ENCODE assay signal across 10 cellular contexts in the genomic region with DNA sequence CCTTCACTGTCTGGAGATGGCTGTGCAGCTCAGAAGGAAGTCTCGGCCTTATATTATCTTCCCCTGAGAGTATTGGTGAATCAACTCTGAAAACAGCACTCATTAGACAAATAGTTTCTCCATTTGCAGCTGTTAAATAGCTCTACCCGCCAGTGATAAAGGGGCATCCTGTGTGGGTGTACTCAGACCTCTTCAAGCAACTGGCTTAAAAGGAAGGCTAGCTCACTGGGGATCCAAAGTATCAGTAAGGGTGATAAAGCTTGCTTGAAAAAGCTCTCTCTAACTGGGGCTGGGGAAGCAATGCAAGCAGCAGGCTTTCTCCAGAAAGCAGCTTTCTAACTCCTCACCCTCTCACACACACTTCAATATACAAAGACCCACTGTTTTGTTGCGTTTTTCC.
A peak's percentile ranks its signal among the peaks of the same experiment; 100 is the strongest.
DNase-seq lines count a peak whose midpoint lies in the region; ATAC-seq lines count a peak whose summit lies in the region.
"Had no signal": no experiment of that assay in that cellular context is flagged by ENCODE, and none has a peak within 500 bp of the region (broad histone marks: within the 10 kb centered on the region; RNA-seq: fewer than 3 reads in every experiment).

No MANE protein-coding gene starts in this region.

- H3K27me3 Mint-ChIP-seq in activated T-cell treated with anti-CD3 and anti-CD28 coated beads, Interleukin-2, amount 50 U/mL, for 4 hours (ENCODE audit: low read depth) = no peaks in the 10 kb centered on the region
- no peaks in the 10 kb centered on the region for H3K27me3 Mint-ChIP-seq in T-helper 2 cell treated with Interferon-gamma antibody and Interleukin-4, amounts not matched to agents 5 μg/mL and 100 μg/mL, for 36 hours (ENCODE audit: low read depth)
- H3K27me3 Mint-ChIP-seq in stimulated activated memory B cell treated with anti-CD40 and anti-IgM and Interleukin-4, amounts not matched to agents 10 μg/mL and 1 μg/mL and 100 μg/mL, for 72 hours = no peaks in the 10 kb centered on the region

- no peak for ATAC-seq in activated T-cell treated with anti-CD3 and anti-CD28 coated beads, Interleukin-2, amount 50 U/mL, for 4 hours
- peak; percentile 40 for ATAC-seq in HG02840 (IDR thresholded peaks at IDR 0.05; ENCODE audit: low FRiP score, unreplicated experiment)
- ATAC-seq in stimulated activated memory B cell treated with anti-CD40 and anti-IgM and Interleukin-4, amounts not matched to agents 10 μg/mL and 1 μg/mL and 100 μg/mL, for 72 hours = peak; percentile 8

- H3K4me1 Mint-ChIP-seq in activated T-cell treated with anti-CD3 and anti-CD28 coated beads, Interleukin-2, amount 50 U/mL, for 4 hours (ENCODE audit: low read depth) = peaks cover 61% of the 10 kb centered on the region
- peaks cover 48% of the 10 kb centered on the region for H3K4me1 Mint-ChIP-seq in T-helper 2 cell treated with Interferon-gamma antibody and Interleukin-4, amounts not matched to agents 5 μg/mL and 100 μg/mL, for 36 hours (ENCODE audit: low read depth)
- peaks cover 55% of the 10 kb centered on the region for H3K4me1 Mint-ChIP-seq in stimulated activated memory B cell treated with anti-CD40 and anti-IgM and Interleukin-4, amounts not matched to agents 10 μg/mL and 1 μg/mL and 100 μg/mL, for 72 hours

- peak overlapping the region; percentile 86 for H3K4me3 Mint-ChIP-seq in activated T-cell treated with anti-CD3 and anti-CD28 coated beads, Interleukin-2, amount 50 U/mL, for 4 hours
- H3K4me3 Mint-ChIP-seq in T-helper 2 cell treated with Interferon-gamma antibody and Interleukin-4, amounts not matched to agents 5 μg/mL and 100 μg/mL, for 36 hours = peak overlapping the region; percentile 90
- H3K4me3 Mint-ChIP-seq in stimulated activated memory B cell treated with anti-CD40 and anti-IgM and Interleukin-4, amounts not matched to agents 10 μg/mL and 1 μg/mL and 100 μg/mL, for 72 hours = peak overlapping the region; percentile 30
- H3K4me3 Mint-ChIP-seq: HFFc6 had no signal

- H3K27ac Mint-ChIP-seq in T-helper 2 cell treated with Interferon-gamma antibody and Interleukin-4, amounts not matched to agents 5 μg/mL and 100 μg/mL, for 36 hours = peak overlapping the region; percentile 94
- peak overlapping the region; percentile 90 for H3K27ac Mint-ChIP-seq in stimulated activated memory B cell treated with anti-CD40 and anti-IgM and Interleukin-4, amounts not matched to agents 10 μg/mL and 1 μg/mL and 100 μg/mL, for 72 hours
- H3K27ac Mint-ChIP-seq: HFFc6 had no signal

- H3K36me3 Mint-ChIP-seq in activated T-cell treated with anti-CD3 and anti-CD28 coated beads, Interleukin-2, amount 50 U/mL, for 4 hours (ENCODE audit: insufficient read depth) = no peaks in the 10 kb centered on the region
- peaks cover 14% of the 10 kb centered on the region for H3K36me3 Mint-ChIP-seq in T-helper 2 cell treated with Interferon-gamma antibody and Interleukin-4, amounts not matched to agents 5 μg/mL and 100 μg/mL, for 36 hours (ENCODE audit: low read depth)
- no peaks in the 10 kb centered on the region for H3K36me3 Mint-ChIP-seq in stimulated activated memory B cell treated with anti-CD40 and anti-IgM and Interleukin-4, amounts not matched to agents 10 μg/mL and 1 μg/mL and 100 μg/mL, for 72 hours

- no peak for DNase-seq in activated T-cell treated with anti-CD3 and anti-CD28 coated beads, Interleukin-2, amount 50 U/mL, for 4 hours
- DNase-seq in activated T-cell treated with anti-CD3 and anti-CD28 coated beads for 4 hours (no peak), AG20443 (ENCODE audit: low spot score) (no peak), kidney glomerular epithelial cell (lab: John Stamatoyannopoulos, UW) (no peak), NCI-H2081 treated with DMSO at 0.1 percent for 48 hours (lab: John Stamatoyannopoulos, UW) (no peak)
- no peak for DNase-seq in T-helper 2 cell treated with Interferon-gamma antibody and Interleukin-4, amounts not matched to agents 5 μg/mL and 100 μg/mL, for 36 hours (ENCODE audit: low spot score)
- DNase-seq: HFFc6, SHP77 treated with DMSO at 0.1 percent for 48 hours had no signal

- H3K9me3 Mint-ChIP-seq in activated T-cell treated with anti-CD3 and anti-CD28 coated beads, Interleukin-2, amount 50 U/mL, for 4 hours = no peaks in the 10 kb centered on the region
- no peaks in the 10 kb centered on the region for H3K9me3 Mint-ChIP-seq in T-helper 2 cell treated with Interferon-gamma antibody and Interleukin-4, amounts not matched to agents 5 μg/mL and 100 μg/mL, for 36 hours
- no peaks in the 10 kb centered on the region for H3K9me3 Mint-ChIP-seq in stimulated activated memory B cell treated with anti-CD40 and anti-IgM and Interleukin-4, amounts not matched to agents 10 μg/mL and 1 μg/mL and 100 μg/mL, for 72 hours
- H3K9me3 Mint-ChIP-seq: HFFc6 had no signal

Comparison
In these comparisons a context has a peak if more than half of its experiments do, and no peak if none do; other contexts are left out.
1. ATAC-seq: peak in HG02840 (single experiment) and stimulated activated memory B cell treated with anti-CD40 and anti-IgM and Interleukin-4, amounts not matched to agents 10 μg/mL and 1 μg/mL and 100 μg/mL, for 72 hours (single experiment); none in activated T-cell treated with anti-CD3 and anti-CD28 coated beads, Interleukin-2, amount 50 U/mL, for 4 hours (0 of 2).
2. H3K4me3 Mint-ChIP-seq: peak in every context shown above with its lines; median percentile 90 in T-helper 2 cell treated with Interferon-gamma antibody and Interleukin-4, amounts not matched to agents 5 μg/mL and 100 μg/mL, for 36 hours; 86 in activated T-cell treated with anti-CD3 and anti-CD28 coated beads, Interleukin-2, amount 50 U/mL, for 4 hours; 30 in stimulated activated memory B cell treated with anti-CD40 and anti-IgM and Interleukin-4, amounts not matched to agents 10 μg/mL and 1 μg/mL and 100 μg/mL, for 72 hours.